Comparison of ENCODE assay signal across 8 cellular contexts in genomic region chr19:42242512-42243409, GRCh38. TPM values are rescaled to one million over a fixed set of nuclear protein-coding genes. Genes with fewer than 3 reads are reported as not detected.
DNase-seq lines count a peak whose midpoint lies in the region; ATAC-seq and TF ChIP-seq lines count a peak whose summit lies in the region.

Gene GSK3A (minus strand): TSS chr19:42242602. CDS start chr19:42242465, 137 bp downstream.

- DNase-seq in AG20443 (ENCODE audit: low spot score) (peak; percentile 93), NCI-H510A (lab: John Stamatoyannopoulos, UW) (peak; percentile 99), cerebellum (ENCODE audit: low spot score) (peak; percentile 97), islet precursor cell (peak; percentile 100)
- DNase-seq in activated CD4-positive, alpha-beta T cell treated with anti-CD3 and anti-CD28 coated beads for 1 hour: peak; percentile 93
- DNase-seq in stimulated activated CD4-positive, alpha-beta T cell treated with anti-CD3 and anti-CD28 coated beads, Interleukin-12 subunit alpha, Interleukin-12 subunit beta, amount 100 ng/mL, for 48 hours (ENCODE audit: low read depth in 2 of 3, low spot score in 1 of 3): peak; percentile 87 to 93 (median 93)

- ATAC-seq in HG03432 (IDR thresholded peaks at IDR 0.05; ENCODE audit: unreplicated experiment): peak; percentile 61

- TF ChIP-seq POLR2A in GM19099 (IDR thresholded peaks at IDR 0.05; ENCODE audit: extremely low read depth, insufficient read length, low read depth): peak; percentile 92

RNA-seq across cellular contexts. Expression of gene GSK3A, which starts in this region (rescaled TPM):
- total RNA-seq in cerebellum: 16.8 TPM

Comparison
In these comparisons a context has a peak if more than half of its experiments do, and no peak if none do; other contexts are left out.
1. Peak in every context shown above with its lines: DNase-seq and ATAC-seq.